Comparison of ENCODE assay signal across 8 cellular contexts in genomic region chr6:35146453-35146852, GRCh38. TPM values are rescaled to one million over a fixed set of nuclear protein-coding genes. Genes with fewer than 3 reads are reported as not detected.
A peak's percentile ranks its signal among the peaks of the same experiment; 100 is the strongest.
DNase-seq lines count a peak whose midpoint lies in the region; ATAC-seq, FAIRE-seq and TF ChIP-seq lines count a peak whose summit lies in the region.
"Had no signal": no experiment of that assay in that cellular context is flagged by ENCODE, and none has a peak within 500 bp of the region (broad histone marks: within the 10 kb centered on the region; RNA-seq: fewer than 3 reads in every experiment).

No MANE protein-coding gene starts in this region.

- no peaks in the 10 kb centered on the region for H3K36me3 ChIP-seq in DOHH2 (ENCODE audit: control insufficient read depth, low read length)
- H3K36me3 ChIP-seq in SK-N-SH (replicated peaks in 1 of 2; ENCODE audit: control insufficient read depth in 1 of 2, insufficient read depth in 2 of 2, low read length in 1 of 2) = no peaks in the 10 kb centered on the region
- H3K36me3 ChIP-seq in fibroblast of lung (ENCODE audit: control insufficient read depth, insufficient read depth, low read length) = no peaks in the 10 kb centered on the region
- no peaks in the 10 kb centered on the region for H3K36me3 ChIP-seq in pancreas

- DNase-seq in HUDEP-2 (lab: John Stamatoyannopoulos, UW; ENCODE audit: unreplicated experiment in 76 of 76) (peak in 43 of 76 experiments; percentile 5 to 60 (median 36)), SK-N-SH (peak; percentile 70), fibroblast of lung (ENCODE audit: low read depth in 2 of 2) (peak; percentile 45 to 65), pancreas (peak in 2 of 6 donors; percentile 18 to 63)
- DNase-seq: activated B cell treated with CpG ODN at 0.5 μM for 24 hours had no signal

- H3K4me1 ChIP-seq in DOHH2 (ENCODE audit: control insufficient read depth, low read length) = peaks cover under 1% of the 10 kb centered on the region
- peaks cover 0 to 12% of the 10 kb centered on the region in 2 experiments; a peak in 2 of 4 replicates for H3K4me1 ChIP-seq in SK-N-SH (ENCODE audit: control insufficient read depth in 1 of 2, insufficient read depth in 2 of 2, low read depth in 1 of 2, low read length in 1 of 2)
- peaks cover 8% of the 10 kb centered on the region for H3K4me1 ChIP-seq in fibroblast of lung (ENCODE audit: control insufficient read depth, extremely low read depth, insufficient read depth, low read length)
- H3K4me1 ChIP-seq in pancreas = no peaks in the 10 kb centered on the region

- H3K4me2 ChIP-seq in DOHH2 (ENCODE audit: low read length) (no peak overlapping the region), SK-N-SH (no peak overlapping the region), fibroblast of lung (ENCODE audit: extremely low read depth, insufficient read depth, low read length) (no peak overlapping the region)

- H3K27me3 ChIP-seq in DOHH2 (ENCODE audit: control insufficient read depth, low read length) (peaks cover 12% of the 10 kb centered on the region; the same call in 1 of the 2 replicates), SK-N-SH (ENCODE audit: insufficient read depth) (no peaks in the 10 kb centered on the region), fibroblast of lung (ENCODE audit: control insufficient read depth, insufficient read depth, low read length) (no peaks in the 10 kb centered on the region), pancreas (no peaks in the 10 kb centered on the region)

- H3K4me3 ChIP-seq in DOHH2 (ENCODE audit: low read length) (no peak overlapping the region), SK-N-SH (ENCODE audit: low read depth in 2 of 2, low read length in 1 of 2) (no peak overlapping the region), fibroblast of lung (replicated peaks in 1 of 4; ENCODE audit: control extremely low read depth in 1 of 4, insufficient read depth in 1 of 4, low read depth in 3 of 4, low read length in 4 of 4) (no peak overlapping the region), pancreas (no peak overlapping the region)

- ATAC-seq in pancreas (peak in 3 of 4 donors; percentile 68 to 92 (median 84)), GM18519 (IDR thresholded peaks at IDR 0.05; ENCODE audit: low FRiP score, unreplicated experiment) (no peak), HG03342 (IDR thresholded peaks at IDR 0.05; ENCODE audit: unreplicated experiment) (no peak)

- H3K9me2 ChIP-seq in DOHH2 (replicated peaks; ENCODE audit: control insufficient read depth, low read length) (no peaks in the 10 kb centered on the region), SK-N-SH (no peaks in the 10 kb centered on the region)

- TF ChIP-seq RAD21 in SK-N-SH (IDR thresholded peaks at IDR 0.05; ENCODE audit: low read length) = peak; percentile 80

- no peak overlapping the region for H3K27ac ChIP-seq in DOHH2 (ENCODE audit: low read depth, low read length)
- H3K27ac ChIP-seq in SK-N-SH (ENCODE audit: low read depth in 2 of 2, low read length in 1 of 2) = no peak overlapping the region
- H3K27ac ChIP-seq in fibroblast of lung (ENCODE audit: insufficient read depth, low read length) = no peak overlapping the region
- no peak overlapping the region for H3K27ac ChIP-seq in pancreas

- no peak for TF ChIP-seq EP300 in SK-N-SH (IDR thresholded peaks at IDR 0.05; ENCODE audit: borderline replicate concordance in 1 of 2, low read depth in 1 of 2, low read length in 1 of 2)

- no peak for FAIRE-seq in pancreas (lab: Jason Lieb, UNC)

- CTCF ChIA-PET in SK-N-SH (lab: Yijun Ruan, JAX) = interaction anchor here (0.7 to 6.2 kb wide), 21 partner anchors 15 to 303 kb away, joined by 3 to 148 read pairs (median 4); partner anchors contain the start of genes SCUBE3 and ZNF76

- H3K9ac ChIP-seq in SK-N-SH (no peak overlapping the region), fibroblast of lung (ENCODE audit: insufficient read depth, low read length) (no peak overlapping the region)

- H3K9me3 ChIP-seq in DOHH2 (ENCODE audit: control insufficient read depth, insufficient read depth, low read length) = no peaks in the 10 kb centered on the region
- H3K9me3 ChIP-seq in SK-N-SH = no peaks in the 10 kb centered on the region
- no peaks in the 10 kb centered on the region for H3K9me3 ChIP-seq in fibroblast of lung (ENCODE audit: control insufficient read depth, insufficient read depth, low read depth, low read length)
- no peaks in the 10 kb centered on the region for H3K9me3 ChIP-seq in pancreas

- WGBS in SK-N-SH (ENCODE audit: low lambda C conversion rate) = 70% methylated on average over 6 of the region's 6 CpGs
- WGBS in pancreas, 2 donors = 65 to 69% methylated on average over 6 of the region's 6 CpGs

- TF ChIP-seq CTCF in DOHH2 (IDR thresholded peaks at IDR 0.05; ENCODE audit: low read depth, low read length, poor library complexity, severe bottlenecking) (peak; percentile 50), SK-N-SH (IDR thresholded peaks at IDR 0.05) (peak; percentile 71), fibroblast of lung (conservative IDR thresholded peaks at IDR 0.05 in 1 of 2, IDR thresholded peaks at IDR 0.05 in 1 of 2; ENCODE audit: low read depth in 1 of 2, low read length in 2 of 2) (peak; percentile 62 to 81), pancreas (IDR thresholded peaks at IDR 0.05) (peak in 1 of 4 donors; percentile 40)

- H2AFZ ChIP-seq in SK-N-SH (ENCODE audit: low read depth) = no peak overlapping the region; the same call in 1 of the 2 replicates
- H2AFZ ChIP-seq in fibroblast of lung (ENCODE audit: low read length) = no peak overlapping the region

- H3K79me2 ChIP-seq in DOHH2 (ENCODE audit: control insufficient read depth, low read length) = no peaks in the 10 kb centered on the region
- H3K79me2 ChIP-seq in SK-N-SH (ENCODE audit: insufficient read depth) = no peaks in the 10 kb centered on the region
- H3K79me2 ChIP-seq in fibroblast of lung (ENCODE audit: control insufficient read depth, insufficient read depth, low read length) = no peaks in the 10 kb centered on the region

- no peaks in the 10 kb centered on the region for H4K20me1 ChIP-seq in DOHH2 (ENCODE audit: control insufficient read depth, insufficient read depth, low read depth, low read length)
- H4K20me1 ChIP-seq in SK-N-SH (ENCODE audit: insufficient read depth) = no peaks in the 10 kb centered on the region
- H4K20me1 ChIP-seq in fibroblast of lung (ENCODE audit: control insufficient read depth, extremely low read depth, insufficient read depth, low read length) = no peaks in the 10 kb centered on the region

- intact Hi-C loops in pancreas (cut with DNase I) = loop anchor here in 1 of 3 donors (5.0 to 10.0 kb wide), 2 partner anchors 58 to 96 kb away; no protein-coding TSS in a partner anchor

- H3F3A ChIP-seq in DOHH2 (ENCODE audit: control insufficient read depth, insufficient read depth) (no peaks in the 10 kb centered on the region), SK-N-SH (replicated peaks; ENCODE audit: insufficient read depth) (no peaks in the 10 kb centered on the region)

- POLR2A ChIA-PET in SK-N-SH (lab: Yijun Ruan, JAX) = no interaction called here

TF ChIP-seq in SK-N-SH, 30 proteins besides CTCF, POLR2A, EP300 and RAD21:
- TF ChIP-seq JUND (IDR thresholded peaks at IDR 0.05) (no peak), EZH2phosphoT487 (IDR thresholded peaks at IDR 0.05; ENCODE audit: borderline replicate concordance, low read depth) (no peak), TAF1 (IDR thresholded peaks at IDR 0.05; ENCODE audit: borderline replicate concordance, low read depth, low read length) (no peak), NRF1 (IDR thresholded peaks at IDR 0.05; ENCODE audit: low read depth, low read length) (0 out of 2 replicates have a peak, but pooled peaks have one; percentile 4), SMC3 (IDR thresholded peaks at IDR 0.05; ENCODE audit: low read depth, low read length) (peak; percentile 90), MEF2A (IDR thresholded peaks at IDR 0.05; ENCODE audit: borderline replicate concordance, low read depth) (no peak), USF2 (IDR thresholded peaks at IDR 0.05; ENCODE audit: borderline replicate concordance, low read depth, low read length) (no peak), SIN3A (IDR thresholded peaks at IDR 0.05; ENCODE audit: borderline replicate concordance, low read depth, low read length) (no peak), ELF1 (IDR thresholded peaks at IDR 0.05) (no peak), FOSL2 (IDR thresholded peaks at IDR 0.05; ENCODE audit: borderline replicate concordance, low read depth) (no peak)
TF ChIP-seq in SK-N-SH: peak in this region for 2.

RNA-seq across cellular contexts. Expression of gene TCP11, which starts 5.3 kb away (rescaled TPM):
- polyA plus RNA-seq in SK-N-SH (2012; rRNA removed) = 0.05 and 0.16 TPM in 2 replicates
- 0.04 and 0.13 TPM in 2 replicates for polyA plus RNA-seq in SK-N-SH (2012; cell fraction: cytosol; rRNA removed)
- 0.08 and 0.18 TPM in 2 replicates for polyA plus RNA-seq in SK-N-SH (2012; cell fraction: nucleus; rRNA removed)
- 0.17 and 0.51 TPM in 2 replicates for total RNA-seq in fibroblast of lung
- polyA plus RNA-seq in fibroblast of lung = 0.16 and 0.24 TPM in 2 replicates
- polyA plus RNA-seq in fibroblast of lung (2012) = 0.16 TPM in 1 of 2 replicates, not detected in the other
- polyA minus RNA-seq in fibroblast of lung (ENCODE audit: low replicate concordance) = not detected in 2 replicates
- under 1 TPM in 1 of 6 donors, not detected in 5; 0.34 TPM for total RNA-seq in pancreas
- under 1 TPM in 1 of 2 donors, not detected in 1; 0.14 TPM for polyA plus RNA-seq in pancreas
- total RNA-seq: activated B cell treated with CpG ODN at 0.5 μM for 24 hours had no signal

Comparison
In these comparisons a context has a peak if more than half of its experiments do, and no peak if none do; other contexts are left out.
1. ATAC-seq: peak in pancreas (3 of 4); none in GM18519 (single experiment) and HG03342 (single experiment).